10 cellular contexts compared by ENCODE assay signal in the genomic region with DNA sequence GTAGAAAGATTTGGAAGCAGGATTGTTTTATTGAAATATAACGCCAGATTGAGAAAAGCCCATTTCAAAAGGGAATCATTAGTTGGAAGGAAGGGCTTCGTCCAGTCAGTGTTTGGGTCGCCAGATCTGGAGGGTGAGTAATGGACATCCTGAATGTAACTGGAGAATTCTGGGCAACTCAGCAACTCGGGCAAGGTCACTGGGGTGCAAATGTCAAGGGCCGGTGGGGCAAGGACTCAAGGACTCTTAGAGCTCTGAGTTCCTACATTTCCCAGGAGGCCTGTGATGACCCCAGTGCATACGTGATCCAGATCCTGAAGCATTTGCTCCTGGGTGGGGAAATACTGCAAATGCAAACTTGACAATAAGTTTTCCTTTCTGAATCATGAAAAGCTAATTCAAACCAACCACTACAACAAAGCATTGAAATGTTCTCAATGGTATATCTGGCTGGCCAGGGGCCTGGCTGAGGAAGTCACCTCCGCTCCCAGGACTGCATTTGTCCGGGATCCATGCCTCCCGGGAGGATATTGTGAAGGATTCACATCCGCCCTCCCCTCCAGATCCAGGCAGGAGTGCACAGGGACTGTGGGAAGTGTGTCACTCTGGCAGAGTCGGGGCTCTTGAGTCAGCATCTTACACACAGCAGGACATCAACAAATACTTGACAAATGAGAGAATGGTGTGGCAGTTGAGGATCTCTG.
DNase-seq lines count a peak whose midpoint lies in the region; ATAC-seq and TF ChIP-seq lines count a peak whose summit lies in the region.
"Had no signal": no experiment of that assay in that cellular context is flagged by ENCODE, and none has a peak within 500 bp of the region (broad histone marks: within the 10 kb centered on the region; RNA-seq: fewer than 3 reads in every experiment).

No MANE protein-coding gene starts in this region.

- no peak overlapping the region for H3K9ac ChIP-seq in H9 (ENCODE audit: extremely low read depth, insufficient read length, low read length)

- no peak overlapping the region for H3K56ac ChIP-seq in H9 (ENCODE audit: insufficient read length, low read depth, low read length)

- H3K27ac Mint-ChIP-seq in activated CD8-positive, alpha-beta memory T cell treated with anti-CD3 and anti-CD28 coated beads, Interleukin-2, amount 10 ng/mL, durations not matched to agents 7 days and 5 days = no peak overlapping the region
- no peak overlapping the region; a peak in 1 of 7 replicates for H3K27ac Mint-ChIP-seq in H9
- H3K27ac Mint-ChIP-seq: activated T-helper 17 cell treated with anti-CD3 and anti-CD28 coated beads, Interleukin-2, amount 50 U/mL, for 72 hours had no signal

- H3K4me1 ChIP-seq in hepatocyte (ENCODE audit: insufficient read depth) (peaks cover 25% of the 10 kb centered on the region), H9 (ENCODE audit: insufficient read depth, low read length) (no peaks in the 10 kb centered on the region)

- no peaks in the 10 kb centered on the region for H4K20me1 ChIP-seq in hepatocyte (ENCODE audit: insufficient read depth, poor library complexity, severe bottlenecking)
- H4K20me1 ChIP-seq in H9 (ENCODE audit: control insufficient read depth, insufficient read depth, insufficient read length) = no peaks in the 10 kb centered on the region

- CTCF ChIA-PET in activated CD8-positive, alpha-beta memory T cell treated with anti-CD3 and anti-CD28 coated beads, Interleukin-2, amount 10 ng/mL, durations not matched to agents 7 days and 5 days (lab: Charles Lee) = no interaction called here

- no peak overlapping the region for H3K4ac ChIP-seq in H9 (ENCODE audit: low read depth, low read length)

- intact Hi-C loops in dorsolateral prefrontal cortex (cut with DNase I) = loop anchor here in 1 of 2 donors (5.0 kb wide), 1 partner anchor 182 kb away; no protein-coding TSS in a partner anchor

- H3K9me3 ChIP-seq in hepatocyte (ENCODE audit: low read depth) (no peaks in the 10 kb centered on the region), H9 (ENCODE audit: control insufficient read depth, low read depth, low read length) (no peaks in the 10 kb centered on the region)

- no peaks in the 10 kb centered on the region for H3K36me3 Mint-ChIP-seq in activated CD8-positive, alpha-beta memory T cell treated with anti-CD3 and anti-CD28 coated beads, Interleukin-2, amount 10 ng/mL, durations not matched to agents 7 days and 5 days
- H3K36me3 Mint-ChIP-seq in H9 (ENCODE audit: insufficient read depth in 1 of 3, low read depth in 3 of 3) = peaks cover 2 to 7% (median 5%) of the 10 kb centered on the region in 3 experiments; a peak in 3 of 7 replicates

- no peak overlapping the region for H3K4me3 Mint-ChIP-seq in activated CD8-positive, alpha-beta memory T cell treated with anti-CD3 and anti-CD28 coated beads, Interleukin-2, amount 10 ng/mL, durations not matched to agents 7 days and 5 days
- H3K4me3 Mint-ChIP-seq in H9 = no peak overlapping the region
- H3K4me3 Mint-ChIP-seq: activated T-helper 17 cell treated with anti-CD3 and anti-CD28 coated beads, Interleukin-2, amount 50 U/mL, for 72 hours had no signal

- no peak overlapping the region for H3K23ac ChIP-seq in H9 (ENCODE audit: insufficient read length, low read depth, low read length)

- no peak overlapping the region for H3T11ph ChIP-seq in H9 (ENCODE audit: low read length)

- no peaks in the 10 kb centered on the region for H3K79me1 ChIP-seq in H9 (ENCODE audit: insufficient read depth, low read depth, low read length, poor library complexity, severe bottlenecking)

- H3K9me2 ChIP-seq in hepatocyte (replicated peaks; ENCODE audit: insufficient read depth) = no peaks in the 10 kb centered on the region

- H3K14ac ChIP-seq in H9 (ENCODE audit: insufficient read depth, low read length) = no peak overlapping the region

- H2BK5ac ChIP-seq in H9 (ENCODE audit: insufficient read length, low read length) = no peak overlapping the region

- H2BK120ac ChIP-seq in H9 (ENCODE audit: low read depth, low read length, poor library complexity, severe bottlenecking) = no peak overlapping the region

- H3K27me3 Mint-ChIP-seq in activated CD8-positive, alpha-beta memory T cell treated with anti-CD3 and anti-CD28 coated beads, Interleukin-2, amount 10 ng/mL, durations not matched to agents 7 days and 5 days = no peaks in the 10 kb centered on the region
- no peaks in the 10 kb centered on the region; the same call in 1 of the 2 replicates for H3K27me3 Mint-ChIP-seq in H9 (ENCODE audit: low read depth)

- H3K18ac ChIP-seq in H9 (ENCODE audit: insufficient read length, low read depth, low read length) = no peak overlapping the region

- no peak overlapping the region for H2AFZ ChIP-seq in hepatocyte
- no peak overlapping the region for H2AFZ ChIP-seq in H9 (ENCODE audit: low read length)

- no peaks in the 10 kb centered on the region for H3K36me3 ChIP-seq in brain microvascular endothelial cell (replicated peaks)
- no peaks in the 10 kb centered on the region for H3K36me3 ChIP-seq in hepatocyte (replicated peaks; ENCODE audit: insufficient read depth, low read depth)

- H3K23me2 ChIP-seq in H9 (ENCODE audit: insufficient read length, low read depth, low read length, poor library complexity, severe bottlenecking) = no peaks in the 10 kb centered on the region

- no peak overlapping the region for H2BK15ac ChIP-seq in H9 (ENCODE audit: low read depth, low read length)

- no peaks in the 10 kb centered on the region for H3K4me1 Mint-ChIP-seq in activated CD8-positive, alpha-beta memory T cell treated with anti-CD3 and anti-CD28 coated beads, Interleukin-2, amount 10 ng/mL, durations not matched to agents 7 days and 5 days
- H3K4me1 Mint-ChIP-seq in H9 = peaks cover 6 to 18% of the 10 kb centered on the region in 2 experiments; a peak in 3 of 4 replicates
- H3K4me1 Mint-ChIP-seq: activated T-helper 17 cell treated with anti-CD3 and anti-CD28 coated beads, Interleukin-2, amount 50 U/mL, for 72 hours had no signal

- DNase-seq in HCEC 1CT (peak; percentile 81), brain microvascular endothelial cell (peak; percentile 90), hepatocyte (ENCODE audit: low spot score) (no peak), stromal cell of bone marrow (ENCODE audit: low read depth) (peak; percentile 76), D341Med (ENCODE audit: low spot score) (no peak), H9 (no peak), dorsolateral prefrontal cortex (no peak)
- DNase-seq in activated CD8-positive, alpha-beta memory T cell treated with anti-CD3 and anti-CD28 coated beads, Interleukin-2, amount 10 ng/mL, durations not matched to agents 7 days and 5 days = no peak

- TF ChIP-seq CTCF in brain microvascular endothelial cell (IDR thresholded peaks at IDR 0.05; ENCODE audit: low read depth, low read length, missing control alignments) = no peak
- no peak for TF ChIP-seq CTCF in hepatocyte (IDR thresholded peaks at IDR 0.05; ENCODE audit: poor library complexity)
- no peak for TF ChIP-seq CTCF in H9 (conservative IDR thresholded peaks at IDR 0.05)
- no peak for TF ChIP-seq CTCF in dorsolateral prefrontal cortex (IDR thresholded peaks at IDR 0.05 in 54 of 56, conservative IDR thresholded peaks at IDR 0.05 in 2 of 56; ENCODE audit: low read depth in 1 of 56, partially characterized antibody in 56 of 56)

- H3K4me2 ChIP-seq in hepatocyte (no peak overlapping the region), H9 (ENCODE audit: insufficient read depth, insufficient read length, low read length) (no peak overlapping the region)

- H3K79me2 ChIP-seq in hepatocyte (no peaks in the 10 kb centered on the region), H9 (ENCODE audit: insufficient read depth, low read length) (no peaks in the 10 kb centered on the region)

- H3K4me3 ChIP-seq in brain microvascular endothelial cell (ENCODE audit: low read depth, low read length) (no peak overlapping the region), hepatocyte (no peak overlapping the region), dorsolateral prefrontal cortex (no peak overlapping the region)

- peak overlapping the region; percentile 97 for H3K27ac ChIP-seq in brain microvascular endothelial cell
- peak overlapping the region; percentile 40 for H3K27ac ChIP-seq in hepatocyte
- no peak overlapping the region for H3K27ac ChIP-seq in H9 (ENCODE audit: insufficient read length, low read depth, low read length)
- H3K27ac ChIP-seq in dorsolateral prefrontal cortex = no peak overlapping the region
- H3K27ac ChIP-seq: epithelial cell of prostate had no signal

- no peak overlapping the region for H4K91ac ChIP-seq in H9 (ENCODE audit: insufficient read length, low read depth, low read length)

- H3K9me3 Mint-ChIP-seq in activated CD8-positive, alpha-beta memory T cell treated with anti-CD3 and anti-CD28 coated beads, Interleukin-2, amount 10 ng/mL, durations not matched to agents 7 days and 5 days (ENCODE audit: low read depth) = no peaks in the 10 kb centered on the region
- H3K9me3 Mint-ChIP-seq in H9 = peaks cover 3 to 5% of the 10 kb centered on the region in 2 experiments; a peak in 3 of 5 replicates
- H3K9me3 Mint-ChIP-seq: activated T-helper 17 cell treated with anti-CD3 and anti-CD28 coated beads, Interleukin-2, amount 50 U/mL, for 72 hours had no signal

- H4K5ac ChIP-seq in H9 (ENCODE audit: insufficient read length, low read depth, low read length) = no peak overlapping the region

- in situ Hi-C loops in brain microvascular endothelial cell (cut with HindIII; ENCODE audit: low pct_ligation_motif_present, low sequenced_read_pairs) = no loop called here

- no peak for ATAC-seq in activated CD8-positive, alpha-beta memory T cell treated with anti-CD3 and anti-CD28 coated beads, Interleukin-2, amount 10 ng/mL, durations not matched to agents 7 days and 5 days
- ATAC-seq: activated T-helper 17 cell treated with anti-CD3 and anti-CD28 coated beads, Interleukin-2, amount 50 U/mL, for 72 hours had no signal

- no peak overlapping the region for H4K8ac ChIP-seq in H9 (replicated peaks; ENCODE audit: insufficient read length, low read depth, low read length)

- no peaks in the 10 kb centered on the region for H3K27me3 ChIP-seq in brain microvascular endothelial cell (replicated peaks)
- no peaks in the 10 kb centered on the region for H3K27me3 ChIP-seq in hepatocyte
- H3K27me3 ChIP-seq in H9 (ENCODE audit: insufficient read depth, low read length) = no peaks in the 10 kb centered on the region
- H3K27me3 ChIP-seq in dorsolateral prefrontal cortex = peaks cover 0 to 11% (median 0%) of the 10 kb centered on the region in 45 donors

- no peak overlapping the region for H2AK5ac ChIP-seq in H9 (ENCODE audit: insufficient read length, low read length)

- no peak overlapping the region for H2BK20ac ChIP-seq in H9 (ENCODE audit: low read depth, low read length, poor library complexity, severe bottlenecking)

- 76% methylated on average over 11 of the region's 11 CpGs for WGBS in hepatocyte (ENCODE audit: low lambda C conversion rate, missing lambda C conversion rate)
- no CpG with 5 or more reads among the region's 11 CpGs for WGBS in H9 (ENCODE audit: extremely low coverage, insufficient read length, low lambda C conversion rate)

- no peak overlapping the region for H2BK12ac ChIP-seq in H9 (ENCODE audit: insufficient read length, low read depth, low read length)

Comparison
In these comparisons a context has a peak if more than half of its experiments do, and no peak if none do; other contexts are left out.
1. DNase-seq: peak in HCEC 1CT (single experiment), brain microvascular endothelial cell (single experiment) and stromal cell of bone marrow (single experiment); none in hepatocyte (single experiment), activated CD8-positive, alpha-beta memory T cell treated with anti-CD3 and anti-CD28 coated beads, Interleukin-2, amount 10 ng/mL, durations not matched to agents 7 days and 5 days (single experiment), D341Med (single experiment), H9 (single experiment) and dorsolateral prefrontal cortex (0 of 10).
2. H3K27ac ChIP-seq: peak in brain microvascular endothelial cell (single experiment) and hepatocyte (single experiment); none in H9 (single experiment) and dorsolateral prefrontal cortex (0 of 59).